ENCODE assay signal across 1 cellular context in the genomic region with DNA sequence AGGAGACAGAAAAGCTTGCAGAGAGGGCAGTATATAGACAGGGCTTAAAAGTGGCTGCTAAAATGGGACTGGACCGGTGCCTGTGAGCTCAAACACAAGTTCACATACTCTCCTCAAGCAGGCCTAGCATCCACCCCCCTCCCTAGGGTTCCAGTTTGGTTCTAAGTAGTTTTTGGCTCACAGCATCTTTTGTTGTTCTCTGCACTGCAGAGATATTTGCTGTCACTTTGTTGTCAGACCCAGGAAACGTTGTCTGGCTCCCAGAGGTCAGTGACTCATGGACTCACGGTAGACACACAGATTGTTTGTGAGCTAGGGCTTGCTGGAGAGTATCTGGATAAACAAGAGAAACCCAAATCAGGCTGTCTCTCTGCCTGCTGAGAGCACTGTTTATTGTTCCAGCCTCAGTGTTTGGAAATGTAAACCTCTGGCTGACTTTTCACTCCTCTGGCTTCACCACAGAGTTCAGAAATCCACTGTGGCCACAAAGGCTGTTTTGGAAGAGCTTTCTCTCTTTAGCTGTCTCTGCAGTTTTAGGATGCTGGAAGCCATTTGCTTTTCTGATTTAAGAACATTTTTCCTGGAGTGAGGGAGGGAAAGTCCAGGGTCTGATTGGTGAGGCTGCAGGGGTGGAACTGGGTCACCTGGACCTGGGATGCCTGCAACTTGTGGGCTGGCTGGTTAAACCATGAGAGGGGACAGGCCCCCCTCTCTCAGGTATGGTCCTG.
TF ChIP-seq lines count a peak whose summit lies in the region.

No MANE protein-coding gene starts in this region.

TF ChIP-seq in WTC11, 78 proteins besides CTCF, POLR2A, EP300 and RAD21 (continued from another document):
- TF ChIP-seq, protein P1, sequence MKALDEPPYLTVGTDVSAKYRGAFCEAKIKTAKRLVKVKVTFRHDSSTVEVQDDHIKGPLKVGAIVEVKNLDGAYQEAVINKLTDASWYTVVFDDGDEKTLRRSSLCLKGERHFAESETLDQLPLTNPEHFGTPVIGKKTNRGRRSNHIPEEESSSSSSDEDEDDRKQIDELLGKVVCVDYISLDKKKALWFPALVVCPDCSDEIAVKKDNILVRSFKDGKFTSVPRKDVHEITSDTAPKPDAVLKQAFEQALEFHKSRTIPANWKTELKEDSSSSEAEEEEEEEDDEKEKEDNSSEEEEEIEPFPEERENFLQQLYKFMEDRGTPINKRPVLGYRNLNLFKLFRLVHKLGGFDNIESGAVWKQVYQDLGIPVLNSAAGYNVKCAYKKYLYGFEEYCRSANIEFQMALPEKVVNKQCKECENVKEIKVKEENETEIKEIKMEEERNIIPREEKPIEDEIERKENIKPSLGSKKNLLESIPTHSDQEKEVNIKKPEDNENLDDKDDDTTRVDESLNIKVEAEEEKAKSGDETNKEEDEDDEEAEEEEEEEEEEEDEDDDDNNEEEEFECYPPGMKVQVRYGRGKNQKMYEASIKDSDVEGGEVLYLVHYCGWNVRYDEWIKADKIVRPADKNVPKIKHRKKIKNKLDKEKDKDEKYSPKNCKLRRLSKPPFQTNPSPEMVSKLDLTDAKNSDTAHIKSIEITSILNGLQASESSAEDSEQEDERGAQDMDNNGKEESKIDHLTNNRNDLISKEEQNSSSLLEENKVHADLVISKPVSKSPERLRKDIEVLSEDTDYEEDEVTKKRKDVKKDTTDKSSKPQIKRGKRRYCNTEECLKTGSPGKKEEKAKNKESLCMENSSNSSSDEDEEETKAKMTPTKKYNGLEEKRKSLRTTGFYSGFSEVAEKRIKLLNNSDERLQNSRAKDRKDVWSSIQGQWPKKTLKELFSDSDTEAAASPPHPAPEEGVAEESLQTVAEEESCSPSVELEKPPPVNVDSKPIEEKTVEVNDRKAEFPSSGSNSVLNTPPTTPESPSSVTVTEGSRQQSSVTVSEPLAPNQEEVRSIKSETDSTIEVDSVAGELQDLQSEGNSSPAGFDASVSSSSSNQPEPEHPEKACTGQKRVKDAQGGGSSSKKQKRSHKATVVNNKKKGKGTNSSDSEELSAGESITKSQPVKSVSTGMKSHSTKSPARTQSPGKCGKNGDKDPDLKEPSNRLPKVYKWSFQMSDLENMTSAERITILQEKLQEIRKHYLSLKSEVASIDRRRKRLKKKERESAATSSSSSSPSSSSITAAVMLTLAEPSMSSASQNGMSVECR (CRISPR knock-in tag; IDR thresholded peaks at IDR 0.05; ENCODE audit: borderline replicate concordance) = no peak
- TF ChIP-seq ZNF219 (CRISPR knock-in tag; IDR thresholded peaks at IDR 0.05; ENCODE audit: borderline replicate concordance) = no peak
- no peak for TF ChIP-seq JAZF1 (CRISPR knock-in tag; IDR thresholded peaks at IDR 0.05)
- no peak for TF ChIP-seq ESRRA (CRISPR knock-in tag; IDR thresholded peaks at IDR 0.05; ENCODE audit: borderline replicate concordance)
- no peak for TF ChIP-seq GTF2I (CRISPR knock-in tag; conservative IDR thresholded peaks at IDR 0.05)
- TF ChIP-seq IRF2 (CRISPR knock-in tag; IDR thresholded peaks at IDR 0.05; ENCODE audit: borderline replicate concordance, low read depth) = no peak
- TF ChIP-seq FOXK1 (CRISPR knock-in tag; IDR thresholded peaks at IDR 0.05) = no peak
- TF ChIP-seq, protein P2, sequence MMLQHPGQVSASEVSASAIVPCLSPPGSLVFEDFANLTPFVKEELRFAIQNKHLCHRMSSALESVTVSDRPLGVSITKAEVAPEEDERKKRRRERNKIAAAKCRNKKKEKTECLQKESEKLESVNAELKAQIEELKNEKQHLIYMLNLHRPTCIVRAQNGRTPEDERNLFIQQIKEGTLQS (CRISPR knock-in tag; conservative IDR thresholded peaks at IDR 0.05) = no peak
- TF ChIP-seq, protein P3, sequence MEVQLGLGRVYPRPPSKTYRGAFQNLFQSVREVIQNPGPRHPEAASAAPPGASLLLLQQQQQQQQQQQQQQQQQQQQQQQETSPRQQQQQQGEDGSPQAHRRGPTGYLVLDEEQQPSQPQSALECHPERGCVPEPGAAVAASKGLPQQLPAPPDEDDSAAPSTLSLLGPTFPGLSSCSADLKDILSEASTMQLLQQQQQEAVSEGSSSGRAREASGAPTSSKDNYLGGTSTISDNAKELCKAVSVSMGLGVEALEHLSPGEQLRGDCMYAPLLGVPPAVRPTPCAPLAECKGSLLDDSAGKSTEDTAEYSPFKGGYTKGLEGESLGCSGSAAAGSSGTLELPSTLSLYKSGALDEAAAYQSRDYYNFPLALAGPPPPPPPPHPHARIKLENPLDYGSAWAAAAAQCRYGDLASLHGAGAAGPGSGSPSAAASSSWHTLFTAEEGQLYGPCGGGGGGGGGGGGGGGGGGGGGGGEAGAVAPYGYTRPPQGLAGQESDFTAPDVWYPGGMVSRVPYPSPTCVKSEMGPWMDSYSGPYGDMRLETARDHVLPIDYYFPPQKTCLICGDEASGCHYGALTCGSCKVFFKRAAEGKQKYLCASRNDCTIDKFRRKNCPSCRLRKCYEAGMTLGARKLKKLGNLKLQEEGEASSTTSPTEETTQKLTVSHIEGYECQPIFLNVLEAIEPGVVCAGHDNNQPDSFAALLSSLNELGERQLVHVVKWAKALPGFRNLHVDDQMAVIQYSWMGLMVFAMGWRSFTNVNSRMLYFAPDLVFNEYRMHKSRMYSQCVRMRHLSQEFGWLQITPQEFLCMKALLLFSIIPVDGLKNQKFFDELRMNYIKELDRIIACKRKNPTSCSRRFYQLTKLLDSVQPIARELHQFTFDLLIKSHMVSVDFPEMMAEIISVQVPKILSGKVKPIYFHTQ (CRISPR knock-in tag; IDR thresholded peaks at IDR 0.05) = no peak
- no peak for TF ChIP-seq ZNF317 (CRISPR knock-in tag; IDR thresholded peaks at IDR 0.05; ENCODE audit: borderline replicate concordance, low read depth)
- TF ChIP-seq, protein P4, sequence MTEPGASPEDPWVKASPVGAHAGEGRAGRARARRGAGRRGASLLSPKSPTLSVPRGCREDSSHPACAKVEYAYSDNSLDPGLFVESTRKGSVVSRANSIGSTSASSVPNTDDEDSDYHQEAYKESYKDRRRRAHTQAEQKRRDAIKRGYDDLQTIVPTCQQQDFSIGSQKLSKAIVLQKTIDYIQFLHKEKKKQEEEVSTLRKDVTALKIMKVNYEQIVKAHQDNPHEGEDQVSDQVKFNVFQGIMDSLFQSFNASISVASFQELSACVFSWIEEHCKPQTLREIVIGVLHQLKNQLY (CRISPR knock-in tag; IDR thresholded peaks at IDR 0.05) = no peak
- TF ChIP-seq NFATC4 (CRISPR knock-in tag; IDR thresholded peaks at IDR 0.05) = no peak
- TF ChIP-seq, protein P5, sequence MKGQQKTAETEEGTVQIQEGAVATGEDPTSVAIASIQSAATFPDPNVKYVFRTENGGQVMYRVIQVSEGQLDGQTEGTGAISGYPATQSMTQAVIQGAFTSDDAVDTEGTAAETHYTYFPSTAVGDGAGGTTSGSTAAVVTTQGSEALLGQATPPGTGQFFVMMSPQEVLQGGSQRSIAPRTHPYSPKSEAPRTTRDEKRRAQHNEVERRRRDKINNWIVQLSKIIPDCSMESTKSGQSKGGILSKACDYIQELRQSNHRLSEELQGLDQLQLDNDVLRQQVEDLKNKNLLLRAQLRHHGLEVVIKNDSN (CRISPR knock-in tag; IDR thresholded peaks at IDR 0.05) = no peak
- no peak for TF ChIP-seq ZNF121 (CRISPR knock-in tag; IDR thresholded peaks at IDR 0.05)
- TF ChIP-seq ELF4 (CRISPR knock-in tag; IDR thresholded peaks at IDR 0.05; ENCODE audit: low read depth) = no peak
